In the genomic region with DNA sequence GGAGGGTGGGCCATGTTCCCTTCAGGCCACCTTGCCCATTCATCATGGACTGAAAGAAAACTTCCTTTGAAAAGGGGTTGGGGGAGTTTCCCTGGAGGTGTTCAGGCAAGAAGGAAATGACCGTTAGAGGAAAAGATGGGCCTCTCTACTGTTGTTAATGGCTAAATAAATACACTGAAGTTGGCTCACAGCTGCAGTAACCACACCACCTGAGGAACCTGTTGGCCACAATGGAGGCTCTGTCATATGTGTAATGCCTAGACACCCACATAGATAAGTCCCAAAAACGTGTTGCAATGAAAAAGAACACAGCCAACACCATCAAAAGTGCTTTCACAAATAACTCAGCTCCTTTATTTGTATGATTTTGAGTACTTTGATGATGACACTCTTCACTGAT, we compare ENCODE assay signal across 32 cellular contexts. TPM values are rescaled to one million over a fixed set of nuclear protein-coding genes. Genes with fewer than 3 reads are reported as not detected.
DNase-seq lines count a peak whose midpoint lies in the region; ATAC-seq and TF ChIP-seq lines count a peak whose summit lies in the region.
"Had no signal": no experiment of that assay in that cellular context is flagged by ENCODE, and none has a peak within 500 bp of the region (broad histone marks: within the 10 kb centered on the region; RNA-seq: fewer than 3 reads in every experiment).

No MANE protein-coding gene starts in this region.

- H3K4me1 ChIP-seq in mucosa of descending colon (ENCODE audit: low read depth), result peaks cover 3% of the 10 kb centered on the region
- H3K4me1 ChIP-seq: adrenal gland, esophagus muscularis mucosa, heart left ventricle, neural progenitor cell, parathyroid adenoma, SJCRH30 had no signal

- intact Hi-C loops in mucosa of descending colon (cut with DNase I, micrococcal nuclease), result no loop called here

- TF ChIP-seq CTCF in mucosa of descending colon (IDR thresholded peaks at IDR 0.05), result no peak

- H3K9me3 ChIP-seq in mucosa of descending colon, result no peaks in the 10 kb centered on the region
- H3K9me3 ChIP-seq: adrenal gland, esophagus muscularis mucosa, heart left ventricle, SJCRH30 had no signal

- DNase-seq in DMS153 (lab: John Stamatoyannopoulos, UW), result peak; percentile 26
- DNase-seq in DMS153 treated with DMSO at 0.1 percent for 48 hours (lab: John Stamatoyannopoulos, UW; ENCODE audit: unreplicated experiment), result no peak
- peak; percentile 58 for DNase-seq in NCI-H69 (lab: John Stamatoyannopoulos, UW)
- DNase-seq in mucosa of descending colon, result no peak
- no peak for DNase-seq in NOMO-1 (lab: John Stamatoyannopoulos, UW; ENCODE audit: unreplicated experiment in 2 of 2)
- DNase-seq in EL, result no peak
- DNase-seq: activated CD4-positive, alpha-beta T cell treated with anti-CD3 and anti-CD28 coated beads for 36 hours; activated naive CD4-positive, alpha-beta T cell treated with anti-CD3 and anti-CD28 coated beads, Interleukin-2, amount 10 ng/mL, durations not matched to agents 7 days and 5 days; adrenal gland; foreskin fibroblast; HCEC 1CT; heart left ventricle; left ventricle myocardium superior; NCI-H2081; NCI-H345; NCI-H774; retina; SJCRH30; substantia nigra; SW 1271; T-helper 9 cell; trophoblast cell had no signal

- H3K4me3 ChIP-seq in mucosa of descending colon, result no peak overlapping the region
- H3K4me3 ChIP-seq: adrenal gland, esophagus muscularis mucosa, heart left ventricle, neural progenitor cell, SJCRH30 had no signal

- no peaks in the 10 kb centered on the region for H3K36me3 ChIP-seq in mucosa of descending colon (ENCODE audit: low read depth)
- H3K36me3 ChIP-seq: adrenal gland, esophagus muscularis mucosa, heart left ventricle, neural progenitor cell, SJCRH30 had no signal

- ATAC-seq in HG02852 (IDR thresholded peaks at IDR 0.05; ENCODE audit: unreplicated experiment), result peak; percentile 64
- ATAC-seq in mucosa of descending colon, result peak; percentile 88
- no peak for ATAC-seq in HG02970 (IDR thresholded peaks at IDR 0.05; ENCODE audit: low FRiP score, unreplicated experiment)
- ATAC-seq: activated CD4-positive, alpha-beta T cell treated with anti-CD3 and anti-CD28 coated beads for 36 hours; activated T-helper 17 cell treated with anti-CD3 and anti-CD28 coated beads, Interleukin-2, amount 50 U/mL, for 72 hours; heart left ventricle; left ventricle myocardium superior; stimulated activated memory B cell treated with anti-CD40 and anti-IgM and Interleukin-4, amounts not matched to agents 10 μg/mL and 1 μg/mL and 100 μg/mL, for 72 hours had no signal

RNA-seq across cellular contexts. Expression of gene FAM3D, which starts 38.2 kb away (rescaled TPM):
- total RNA-seq in mucosa of descending colon, result 100 to 1,000 TPM; 253 to 761 (median 323) TPM
- total RNA-seq: activated CD4-positive, alpha-beta T cell treated with anti-CD3 and anti-CD28 coated beads for 36 hours; activated T-helper 17 cell treated with anti-CD3 and anti-CD28 coated beads, Interleukin-2, amount 50 U/mL, for 72 hours; esophagus muscularis mucosa; heart left ventricle; left ventricle myocardium superior; myocyte; RPMI7951; SJCRH30; skeletal muscle tissue had no signal

Comparison
In these comparisons a context has a peak if more than half of its experiments do, and no peak if none do; other contexts are left out.
1. DNase-seq: peak in DMS153 (single experiment) and NCI-H69 (single experiment); none in DMS153 treated with DMSO at 0.1 percent for 48 hours (single experiment), mucosa of descending colon (0 of 3), NOMO-1 (0 of 2) and EL (single experiment).